8 cellular contexts compared by ENCODE assay signal in the genomic region with DNA sequence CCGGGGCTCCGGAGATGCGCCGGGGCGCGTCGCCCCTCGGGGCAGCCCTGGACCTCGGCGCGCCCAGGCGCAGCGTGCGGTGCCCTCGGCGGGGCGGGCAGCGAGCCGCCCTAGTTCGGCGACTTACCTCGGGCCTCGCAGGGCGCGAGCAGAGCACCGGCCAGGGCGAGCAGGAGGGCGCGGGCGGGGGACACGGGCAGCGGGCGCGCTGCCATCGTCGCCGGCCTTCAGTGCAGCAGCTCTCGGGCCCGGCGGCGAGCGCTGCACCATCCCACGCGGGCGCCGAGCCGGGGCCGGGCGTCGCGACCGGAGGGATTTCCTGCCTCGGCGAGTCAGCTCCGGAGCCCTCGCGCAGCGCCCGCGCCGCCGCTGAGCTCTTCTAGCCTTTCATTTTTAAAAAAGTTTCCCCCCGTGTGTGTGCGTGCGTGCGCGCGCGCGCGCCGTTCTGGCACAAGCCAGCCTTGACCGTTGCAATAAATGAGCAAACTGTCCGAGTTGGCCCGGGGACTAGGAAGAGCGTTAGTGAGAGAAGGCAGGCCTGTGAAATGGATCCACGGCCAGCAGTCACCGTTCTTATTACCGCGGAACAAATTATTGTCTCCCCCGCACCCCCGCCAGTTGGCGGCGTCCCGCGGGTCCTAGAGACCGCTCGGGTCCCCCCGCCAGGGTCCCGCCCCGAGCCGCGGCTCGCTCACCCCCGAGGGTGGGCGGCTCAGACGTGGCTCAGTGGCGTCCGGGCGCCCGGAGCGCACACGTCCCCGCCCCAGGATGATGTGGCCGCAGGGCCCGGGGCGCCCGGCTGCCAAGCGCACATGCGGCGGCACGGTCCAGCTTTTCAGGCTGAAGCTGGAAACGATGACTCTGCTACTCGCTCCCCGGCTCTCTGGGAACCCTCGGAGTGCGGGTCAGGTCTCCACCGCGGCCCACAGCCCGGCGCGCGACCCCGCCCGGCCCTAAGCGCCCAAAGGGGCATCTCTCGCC. TPM values are rescaled to one million over a fixed set of nuclear protein-coding genes. Genes with fewer than 3 reads are reported as not detected.
DNase-seq lines count a peak whose midpoint lies in the region; ATAC-seq and TF ChIP-seq lines count a peak whose summit lies in the region.

A gene with protein sequence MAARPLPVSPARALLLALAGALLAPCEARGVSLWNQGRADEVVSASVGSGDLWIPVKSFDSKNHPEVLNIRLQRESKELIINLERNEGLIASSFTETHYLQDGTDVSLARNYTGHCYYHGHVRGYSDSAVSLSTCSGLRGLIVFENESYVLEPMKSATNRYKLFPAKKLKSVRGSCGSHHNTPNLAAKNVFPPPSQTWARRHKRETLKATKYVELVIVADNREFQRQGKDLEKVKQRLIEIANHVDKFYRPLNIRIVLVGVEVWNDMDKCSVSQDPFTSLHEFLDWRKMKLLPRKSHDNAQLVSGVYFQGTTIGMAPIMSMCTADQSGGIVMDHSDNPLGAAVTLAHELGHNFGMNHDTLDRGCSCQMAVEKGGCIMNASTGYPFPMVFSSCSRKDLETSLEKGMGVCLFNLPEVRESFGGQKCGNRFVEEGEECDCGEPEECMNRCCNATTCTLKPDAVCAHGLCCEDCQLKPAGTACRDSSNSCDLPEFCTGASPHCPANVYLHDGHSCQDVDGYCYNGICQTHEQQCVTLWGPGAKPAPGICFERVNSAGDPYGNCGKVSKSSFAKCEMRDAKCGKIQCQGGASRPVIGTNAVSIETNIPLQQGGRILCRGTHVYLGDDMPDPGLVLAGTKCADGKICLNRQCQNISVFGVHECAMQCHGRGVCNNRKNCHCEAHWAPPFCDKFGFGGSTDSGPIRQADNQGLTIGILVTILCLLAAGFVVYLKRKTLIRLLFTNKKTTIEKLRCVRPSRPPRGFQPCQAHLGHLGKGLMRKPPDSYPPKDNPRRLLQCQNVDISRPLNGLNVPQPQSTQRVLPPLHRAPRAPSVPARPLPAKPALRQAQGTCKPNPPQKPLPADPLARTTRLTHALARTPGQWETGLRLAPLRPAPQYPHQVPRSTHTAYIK (minus strand): TSS at position 547 of the 981 bp plus-strand sequence. CDS start 332 bp downstream, at position 215.

- H3K4me1 ChIP-seq in skeletal muscle satellite cell (ENCODE audit: control insufficient read depth, insufficient read depth, low read length), result peaks cover 46% of the 10 kb centered on the region

- H3K27ac ChIP-seq in brain microvascular endothelial cell, result peak within 1 kb of the TSS; percentile 62

- no peaks in the 10 kb centered on the region for H3K4me1 Mint-ChIP-seq in activated naive CD8-positive, alpha-beta T cell treated with anti-CD3 and anti-CD28 coated beads for 36 hours
- H3K4me1 Mint-ChIP-seq in activated naive CD8-positive, alpha-beta T cell treated with anti-CD3 and anti-CD28 coated beads, Interleukin-2, amount 50 U/mL, for 24 hours, result peaks cover 4% of the 10 kb centered on the region

- H3K36me3 ChIP-seq in brain microvascular endothelial cell (replicated peaks), result no peaks in the 10 kb centered on the region
- no peaks in the 10 kb centered on the region for H3K36me3 ChIP-seq in skeletal muscle satellite cell (ENCODE audit: insufficient read depth, low read length)

- in situ Hi-C loops in brain microvascular endothelial cell (cut with HindIII; ENCODE audit: low pct_ligation_motif_present, low sequenced_read_pairs), result no loop called here

- H3K36me3 Mint-ChIP-seq in activated naive CD8-positive, alpha-beta T cell treated with anti-CD3 and anti-CD28 coated beads for 36 hours, result peaks cover 4% of the 10 kb centered on the region
- H3K36me3 Mint-ChIP-seq in activated naive CD8-positive, alpha-beta T cell treated with anti-CD3 and anti-CD28 coated beads, Interleukin-2, amount 50 U/mL, for 24 hours (ENCODE audit: low read depth), result no peaks in the 10 kb centered on the region

- peak within 1 kb of the TSS; percentile 86 for H3K4me2 ChIP-seq in skeletal muscle satellite cell (ENCODE audit: low read length)

- H3K4me3 ChIP-seq in brain microvascular endothelial cell (ENCODE audit: low read depth, low read length), result peak within 1 kb of the TSS; percentile 71
- H3K4me3 ChIP-seq in iPS-18c (ENCODE audit: insufficient read depth, low read depth, low read length), result peak within 1 kb of the TSS; percentile 61
- peak within 1 kb of the TSS; percentile 76 for H3K4me3 ChIP-seq in skeletal muscle satellite cell (ENCODE audit: low read length)

- TF ChIP-seq CTCF in brain microvascular endothelial cell (IDR thresholded peaks at IDR 0.05; ENCODE audit: low read depth, low read length, missing control alignments), result peak; percentile 1

- peaks cover 54% of the 10 kb centered on the region for H3K27me3 Mint-ChIP-seq in activated naive CD8-positive, alpha-beta T cell treated with anti-CD3 and anti-CD28 coated beads for 36 hours
- peaks cover 39% of the 10 kb centered on the region for H3K27me3 Mint-ChIP-seq in activated naive CD8-positive, alpha-beta T cell treated with anti-CD3 and anti-CD28 coated beads, Interleukin-2, amount 50 U/mL, for 24 hours

- DNase-seq in activated naive CD8-positive, alpha-beta T cell treated with anti-CD3 and anti-CD28 coated beads for 36 hours, result peak; percentile 6
- DNase-seq in activated naive CD8-positive, alpha-beta T cell treated with anti-CD3 and anti-CD28 coated beads, Interleukin-2, amount 50 U/mL, for 24 hours, result no peak
- DNase-seq in brain microvascular endothelial cell (peak; percentile 50), HT-29 (ENCODE audit: low spot score) (no peak)

- peak within 1 kb of the TSS; percentile 8 for H3K4me3 Mint-ChIP-seq in activated naive CD8-positive, alpha-beta T cell treated with anti-CD3 and anti-CD28 coated beads for 36 hours
- H3K4me3 Mint-ChIP-seq in activated naive CD8-positive, alpha-beta T cell treated with anti-CD3 and anti-CD28 coated beads, Interleukin-2, amount 50 U/mL, for 24 hours, result no peak within 1 kb of the TSS

- peaks cover 2% of the 10 kb centered on the region for H3K9me3 Mint-ChIP-seq in activated naive CD8-positive, alpha-beta T cell treated with anti-CD3 and anti-CD28 coated beads for 36 hours
- peaks cover 6% of the 10 kb centered on the region for H3K9me3 Mint-ChIP-seq in activated naive CD8-positive, alpha-beta T cell treated with anti-CD3 and anti-CD28 coated beads, Interleukin-2, amount 50 U/mL, for 24 hours

- ATAC-seq in activated naive CD8-positive, alpha-beta T cell treated with anti-CD3 and anti-CD28 coated beads, Interleukin-2, amount 50 U/mL, for 24 hours, result no peak
- ATAC-seq in GM19035 (IDR thresholded peaks at IDR 0.05; ENCODE audit: unreplicated experiment) (no peak), GM18867 (IDR thresholded peaks at IDR 0.05; ENCODE audit: unreplicated experiment) (no peak)

- H3K27ac Mint-ChIP-seq in activated naive CD8-positive, alpha-beta T cell treated with anti-CD3 and anti-CD28 coated beads for 36 hours, result no peak within 1 kb of the TSS
- H3K27ac Mint-ChIP-seq in activated naive CD8-positive, alpha-beta T cell treated with anti-CD3 and anti-CD28 coated beads, Interleukin-2, amount 50 U/mL, for 24 hours, result no peak within 1 kb of the TSS

- peak within 1 kb of the TSS; percentile 78 for H3K9ac ChIP-seq in skeletal muscle satellite cell (ENCODE audit: low read depth, low read length)

- H3K9me3 ChIP-seq in iPS-18c (ENCODE audit: control insufficient read depth, insufficient read depth, low read length) (peaks cover 2% of the 10 kb centered on the region), skeletal muscle satellite cell (replicated peaks; ENCODE audit: low read length) (no peaks in the 10 kb centered on the region)

- H3K27me3 ChIP-seq in brain microvascular endothelial cell (replicated peaks), result no peaks in the 10 kb centered on the region
- H3K27me3 ChIP-seq in skeletal muscle satellite cell (ENCODE audit: control insufficient read depth, insufficient read depth, low read length), result no peaks in the 10 kb centered on the region

RNA-seq across cellular contexts. Expression of the gene that starts here (rescaled TPM):
- total RNA-seq in activated naive CD8-positive, alpha-beta T cell treated with anti-CD3 and anti-CD28 coated beads for 36 hours, result under 1 TPM in 1 of 2 experiments, not detected in 1; 0.08 TPM
- 119 and 212 TPM in 2 replicates for total RNA-seq in skeletal muscle satellite cell (2012; rRNA removed)
- total RNA-seq in HT-29 (2014; rRNA removed; shearing (Covaris generic)), result not detected in 2 replicates

Comparison
In these comparisons a context has a peak if more than half of its experiments do, and no peak if none do; other contexts are left out.
1. Peak in DNase-seq in activated naive CD8-positive, alpha-beta T cell treated with anti-CD3 and anti-CD28 coated beads for 36 hours; RNA of the gene not detected or under 1 TPM.